ENCODE assay signal across 11 cellular contexts in the genomic region with DNA sequence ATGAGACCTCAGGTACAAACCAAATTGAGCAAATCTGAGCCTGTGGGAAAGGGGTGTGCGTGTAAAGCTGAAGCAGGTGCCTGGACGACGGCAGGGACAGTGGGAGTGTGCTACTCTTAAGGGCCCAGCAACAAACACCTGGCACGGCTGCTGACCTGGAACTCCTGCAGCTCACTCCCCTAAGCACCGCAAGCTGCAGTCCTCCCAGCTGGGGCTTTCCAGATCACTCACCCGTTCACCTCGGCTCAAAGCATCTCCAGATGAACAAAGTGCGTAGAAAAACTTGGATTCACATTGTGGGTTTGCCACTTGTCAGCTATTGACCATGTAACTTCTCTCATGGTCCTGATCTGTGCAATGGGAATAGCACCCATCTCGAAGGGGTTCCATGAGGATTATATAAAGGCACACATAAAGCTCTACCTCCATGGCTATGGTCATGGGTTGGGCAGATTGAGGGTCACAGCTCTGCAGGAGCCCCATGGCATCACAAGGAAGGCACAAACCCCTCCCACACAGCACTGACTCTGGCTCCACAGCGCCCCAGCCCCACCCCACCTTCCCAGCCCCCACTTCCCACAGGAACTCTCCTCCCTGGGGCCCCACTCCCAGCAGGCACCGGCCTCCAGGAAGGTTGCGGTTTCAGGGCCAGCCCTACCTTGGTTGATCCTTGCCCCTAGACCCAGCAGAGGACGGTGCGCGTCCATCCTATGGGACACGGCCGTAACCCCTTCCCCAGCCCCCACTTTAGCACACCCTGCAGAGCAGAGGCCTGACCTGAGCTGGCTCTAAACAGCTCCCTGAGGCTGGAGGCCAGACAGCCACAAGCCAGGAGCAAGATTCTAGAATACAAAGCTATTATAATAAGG. TPM values are rescaled to one million over a fixed set of nuclear protein-coding genes. Genes with fewer than 3 reads are reported as not detected.
DNase-seq lines count a peak whose midpoint lies in the region; TF ChIP-seq lines count a peak whose summit lies in the region.
"Had no signal": no experiment of that assay in that cellular context is flagged by ENCODE, and none has a peak within 500 bp of the region (broad histone marks: within the 10 kb centered on the region; RNA-seq: fewer than 3 reads in every experiment).

No MANE protein-coding gene starts in this region.

- H2BK12ac ChIP-seq in trophoblast cell (ENCODE audit: low read length) (no peak overlapping the region), neuronal stem cell (ENCODE audit: low read length) (no peak overlapping the region)

- H3K36me3 ChIP-seq in H7 (replicated peaks; ENCODE audit: control insufficient read depth, insufficient read depth, low read length) (no peaks in the 10 kb centered on the region; the same call in 1 of the 2 replicates), trophoblast cell (ENCODE audit: control insufficient read depth in 1 of 2, insufficient read depth in 2 of 2, low read length in 2 of 2) (peaks cover 11 to 17% of the 10 kb centered on the region in 2 experiments), neuronal stem cell (replicated peaks in 1 of 2; ENCODE audit: control insufficient read depth in 2 of 2, insufficient read depth in 2 of 2, low read length in 2 of 2) (peaks cover 0 to 35% of the 10 kb centered on the region in 2 donors)
- H3K36me3 ChIP-seq: thoracic aorta had no signal

- DNase-seq in NCI-H510A treated with DMSO at 0.1 percent for 48 hours (lab: John Stamatoyannopoulos, UW), result peak; percentile 56
- DNase-seq in NCI-H510A (lab: John Stamatoyannopoulos, UW), result no peak
- peak; percentile 51 for DNase-seq in H7
- DNase-seq in NCI-H2107 (lab: John Stamatoyannopoulos, UW), result peak; percentile 19
- no peak for DNase-seq in trophoblast cell
- no peak for DNase-seq in neuronal stem cell (ENCODE audit: low spot score)
- DNase-seq in endothelial cell (ENCODE audit: low spot score), result no peak
- no peak for DNase-seq in activated naive CD4-positive, alpha-beta T cell (lab: John Stamatoyannopoulos, UW)
- DNase-seq: psoas muscle had no signal

- H3K18ac ChIP-seq in trophoblast cell (ENCODE audit: low read length) (no peak overlapping the region), neuronal stem cell (ENCODE audit: low read length) (no peak overlapping the region)

- H2BK5ac ChIP-seq in trophoblast cell (ENCODE audit: low read depth, low read length, poor library complexity) (no peak overlapping the region), neuronal stem cell (ENCODE audit: low read length) (no peak overlapping the region)

- no peaks in the 10 kb centered on the region for H3K9me3 Mint-ChIP-seq in endothelial cell (ENCODE audit: unreplicated experiment)

- H4K8ac ChIP-seq in trophoblast cell (ENCODE audit: low read depth, low read length) (no peak overlapping the region), neuronal stem cell (ENCODE audit: low read depth, low read length) (no peak overlapping the region)

- H3K79me1 ChIP-seq in trophoblast cell (ENCODE audit: low read length) (no peaks in the 10 kb centered on the region), neuronal stem cell (ENCODE audit: low read depth, low read length) (peaks cover 2% of the 10 kb centered on the region)

- no peaks in the 10 kb centered on the region for H3K27me3 ChIP-seq in H7 (ENCODE audit: control insufficient read depth, insufficient read depth, low read length)
- H3K27me3 ChIP-seq in trophoblast cell (ENCODE audit: insufficient read depth, low read length), result no peaks in the 10 kb centered on the region
- H3K27me3 ChIP-seq in neuronal stem cell (ENCODE audit: control insufficient read depth in 3 of 3, insufficient read depth in 3 of 3, low read depth in 1 of 3, low read length in 3 of 3), result no peaks in the 10 kb centered on the region

- peaks cover 3% of the 10 kb centered on the region for H3K79me2 ChIP-seq in trophoblast cell (ENCODE audit: control insufficient read depth, insufficient read depth, low read length, poor library complexity)

- WGBS in trophoblast cell (ENCODE audit: extremely low coverage, insufficient coverage, insufficient read length), result no CpG with 5 or more reads among the region's 17 CpGs
- WGBS in neuronal stem cell (ENCODE audit: extremely low coverage in 2 of 2, insufficient read length in 2 of 2, insufficient replicate concordance in 1 of 2), 2 donors, result no CpG with 5 or more reads among the region's 17 CpGs

- peaks cover 8% of the 10 kb centered on the region for H3K27me3 Mint-ChIP-seq in endothelial cell (ENCODE audit: unreplicated experiment)

- no peak for TF ChIP-seq CTCF in endothelial cell (IDR thresholded peaks at IDR 0.05; ENCODE audit: unreplicated experiment)

- H4K91ac ChIP-seq in trophoblast cell (ENCODE audit: low read depth, low read length), result no peak overlapping the region
- no peak overlapping the region for H4K91ac ChIP-seq in neuronal stem cell (ENCODE audit: low read depth, low read length, poor library complexity)

- H3K4ac ChIP-seq in trophoblast cell (ENCODE audit: low read depth, low read length), result peak overlapping the region; percentile 65
- no peak overlapping the region for H3K4ac ChIP-seq in neuronal stem cell (ENCODE audit: low read length)

- peaks cover 55% of the 10 kb centered on the region for H3K4me1 Mint-ChIP-seq in endothelial cell (ENCODE audit: unreplicated experiment)

- no peak overlapping the region for H3K9ac ChIP-seq in trophoblast cell (ENCODE audit: low read length)
- H3K9ac ChIP-seq in neuronal stem cell (ENCODE audit: low read depth, low read length, poor library complexity), result no peak overlapping the region

- H2AK5ac ChIP-seq in trophoblast cell (ENCODE audit: low read length), result no peak overlapping the region
- no peak overlapping the region for H2AK5ac ChIP-seq in neuronal stem cell (ENCODE audit: low read depth, low read length)

- no peak overlapping the region for H3K4me3 Mint-ChIP-seq in endothelial cell (ENCODE audit: unreplicated experiment)

- H3K4me3 ChIP-seq in H7 (ENCODE audit: insufficient read depth, low read depth, low read length), result no peak overlapping the region
- H3K4me3 ChIP-seq in trophoblast cell (ENCODE audit: low read depth, low read length), result no peak overlapping the region
- H3K4me3 ChIP-seq in neuronal stem cell (ENCODE audit: low read length in 2 of 2), result no peak overlapping the region
- H3K4me3 ChIP-seq: psoas muscle, thoracic aorta had no signal

- H3K4me2 ChIP-seq in trophoblast cell (ENCODE audit: low read length), result no peak overlapping the region
- no peak overlapping the region for H3K4me2 ChIP-seq in neuronal stem cell (ENCODE audit: insufficient read depth, low read length, poor library complexity, severe bottlenecking)

- H2BK120ac ChIP-seq in trophoblast cell (ENCODE audit: insufficient read depth, low read length, poor library complexity) (no peak overlapping the region), neuronal stem cell (ENCODE audit: low read depth, low read length) (no peak overlapping the region)

- H2BK15ac ChIP-seq in neuronal stem cell (ENCODE audit: low read length), result no peak overlapping the region

- no peak overlapping the region for H3K27ac Mint-ChIP-seq in endothelial cell (ENCODE audit: unreplicated experiment)

- H3K4me1 ChIP-seq in trophoblast cell (ENCODE audit: control insufficient read depth in 1 of 2, insufficient read depth in 2 of 2, low read length in 2 of 2), result peaks cover 18 to 21% of the 10 kb centered on the region in 2 experiments
- H3K4me1 ChIP-seq in neuronal stem cell (ENCODE audit: control insufficient read depth in 2 of 2, insufficient read depth in 1 of 2, low read depth in 1 of 2, low read length in 2 of 2), result peaks cover 5 to 8% of the 10 kb centered on the region in 2 donors

- no peak overlapping the region for H2AFZ ChIP-seq in trophoblast cell (ENCODE audit: insufficient read depth, low read length, poor library complexity)
- no peak overlapping the region for H2AFZ ChIP-seq in neuronal stem cell (ENCODE audit: low read length)

- H3K9me3 ChIP-seq in trophoblast cell (ENCODE audit: insufficient read depth, low read depth, low read length) (no peaks in the 10 kb centered on the region), neuronal stem cell (replicated peaks in 1 of 2; ENCODE audit: control insufficient read depth in 2 of 2, insufficient read depth in 1 of 2, low read depth in 1 of 2, low read length in 2 of 2) (no peaks in the 10 kb centered on the region)
- H3K9me3 ChIP-seq: psoas muscle, thoracic aorta had no signal

- H3K27ac ChIP-seq in trophoblast cell (ENCODE audit: low read depth, low read length), result no peak overlapping the region
- H3K27ac ChIP-seq in neuronal stem cell (replicated peaks; ENCODE audit: low read length), result no peak overlapping the region
- H3K27ac ChIP-seq: psoas muscle, RWPE1, thoracic aorta had no signal

- H3K36me3 Mint-ChIP-seq in endothelial cell (ENCODE audit: low read depth, unreplicated experiment), result peaks cover 6% of the 10 kb centered on the region

- no peak overlapping the region for H3K23ac ChIP-seq in trophoblast cell (ENCODE audit: low read length)
- H3K23ac ChIP-seq in neuronal stem cell (ENCODE audit: low read depth, low read length, poor library complexity), result no peak overlapping the region

- H3K14ac ChIP-seq in trophoblast cell (ENCODE audit: low read length) (no peak overlapping the region), neuronal stem cell (ENCODE audit: low read length) (no peak overlapping the region)

- no peak overlapping the region for H4K12ac ChIP-seq in trophoblast cell (ENCODE audit: low read depth, low read length)

RNA-seq across cellular contexts. Expression of gene ST3GAL2, which starts 21.9 kb away (rescaled TPM):
- total RNA-seq in H7 (2014; rRNA removed; shearing (Covaris generic)), result 62.7 and 64.1 TPM in 2 replicates
- polyA plus RNA-seq in trophoblast cell (2013), result 28.0 and 29.6 TPM in 2 replicates
- 21.9 TPM for polyA plus RNA-seq in neuronal stem cell (2013, experiment 1 of 2)
- 23.3 TPM for polyA plus RNA-seq in neuronal stem cell (2013, experiment 2 of 2)
- 87.0 TPM for total RNA-seq in endothelial cell (ENCODE audit: unreplicated experiment)

RNA-seq across cellular contexts. Expression of gene FCSK, which starts 37.4 kb away (rescaled TPM):
- total RNA-seq in H7 (2014; rRNA removed; shearing (Covaris generic)), result 11.2 and 13.7 TPM in 2 replicates
- 2.9 and 3.5 TPM in 2 replicates for polyA plus RNA-seq in trophoblast cell (2013)
- polyA plus RNA-seq in neuronal stem cell (2013, experiment 1 of 2), result 2.1 TPM
- 2.4 TPM for polyA plus RNA-seq in neuronal stem cell (2013, experiment 2 of 2)
- total RNA-seq in endothelial cell (ENCODE audit: unreplicated experiment), result 14.7 TPM

Comparison
In these comparisons a context has a peak if more than half of its experiments do, and no peak if none do; other contexts are left out.
1. DNase-seq: peak in NCI-H510A treated with DMSO at 0.1 percent for 48 hours (single experiment), H7 (single experiment) and NCI-H2107 (single experiment); none in NCI-H510A (single experiment), trophoblast cell (0 of 2), neuronal stem cell (single experiment), endothelial cell (single experiment) and activated naive CD4-positive, alpha-beta T cell (0 of 4).